ENCODE assay signal across 1 cellular context in the genomic region with DNA sequence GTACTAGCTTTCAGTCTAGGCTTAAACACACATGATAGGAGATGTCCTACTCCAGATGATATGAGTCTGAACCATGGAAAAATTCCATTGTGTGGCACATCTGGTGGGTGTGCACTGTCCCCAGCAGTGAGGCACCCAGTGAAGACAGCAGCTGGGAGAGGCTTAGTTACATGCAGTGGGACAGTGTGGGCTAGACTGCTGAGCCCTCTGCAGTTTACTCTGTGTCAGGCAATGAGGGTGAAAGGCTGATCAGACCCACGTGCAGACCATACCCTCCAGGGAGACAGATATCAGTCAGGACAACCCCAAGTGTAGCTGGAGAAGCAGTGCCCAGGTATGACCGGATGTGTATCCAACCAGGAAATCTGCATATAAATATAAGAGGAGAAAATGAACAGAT.
TF ChIP-seq lines count a peak whose summit lies in the region.

No MANE protein-coding gene starts in this region.

TF ChIP-seq in HepG2, 621 proteins besides CTCF, POLR2A, EP300 and RAD21:
- TF ChIP-seq ZNF292 (CRISPR knock-in tag; IDR thresholded peaks at IDR 0.05; ENCODE audit: borderline replicate concordance, low read depth) = no peak
- TF ChIP-seq ZKSCAN8 (CRISPR knock-in tag; IDR thresholded peaks at IDR 0.05; ENCODE audit: borderline replicate concordance) = no peak
- no peak for TF ChIP-seq ZNF598 (CRISPR knock-in tag; IDR thresholded peaks at IDR 0.05; ENCODE audit: borderline replicate concordance)
- no peak for TF ChIP-seq MTF2 (CRISPR knock-in tag; IDR thresholded peaks at IDR 0.05; ENCODE audit: borderline replicate concordance)
- no peak for TF ChIP-seq ZMAT3 (CRISPR knock-in tag; conservative IDR thresholded peaks at IDR 0.05)
- TF ChIP-seq, protein P1, sequence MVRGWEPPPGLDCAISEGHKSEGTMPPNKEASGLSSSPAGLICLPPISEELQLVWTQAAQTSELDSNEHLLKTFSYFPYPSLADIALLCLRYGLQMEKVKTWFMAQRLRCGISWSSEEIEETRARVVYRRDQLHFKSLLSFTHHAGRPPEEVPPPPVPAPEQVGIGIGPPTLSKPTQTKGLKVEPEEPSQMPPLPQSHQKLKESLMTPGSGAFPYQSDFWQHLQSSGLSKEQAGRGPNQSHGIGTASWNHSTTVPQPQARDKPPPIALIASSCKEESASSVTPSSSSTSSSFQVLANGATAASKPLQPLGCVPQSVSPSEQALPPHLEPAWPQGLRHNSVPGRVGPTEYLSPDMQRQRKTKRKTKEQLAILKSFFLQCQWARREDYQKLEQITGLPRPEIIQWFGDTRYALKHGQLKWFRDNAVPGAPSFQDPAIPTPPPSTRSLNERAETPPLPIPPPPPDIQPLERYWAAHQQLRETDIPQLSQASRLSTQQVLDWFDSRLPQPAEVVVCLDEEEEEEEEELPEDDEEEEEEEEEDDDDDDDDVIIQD (CRISPR knock-in tag; IDR thresholded peaks at IDR 0.05; ENCODE audit: low read depth) = no peak
- TF ChIP-seq MBNL3 (CRISPR knock-in tag; conservative IDR thresholded peaks at IDR 0.05) = no peak
- no peak for TF ChIP-seq ZNF510 (CRISPR knock-in tag; IDR thresholded peaks at IDR 0.05; ENCODE audit: low read depth)
TF ChIP-seq in HepG2: peak in this region for 0.
